ENCODE assay signal across 8 cellular contexts in genomic region chr20:45343867-45344721, GRCh38. TPM values are rescaled to one million over a fixed set of nuclear protein-coding genes. Genes with fewer than 3 reads are reported as not detected.
A peak's percentile ranks its signal among the peaks of the same experiment; 100 is the strongest.
DNase-seq lines count a peak whose midpoint lies in the region; ATAC-seq and TF ChIP-seq lines count a peak whose summit lies in the region.

No MANE protein-coding gene starts in this region.

- H3K27ac ChIP-seq in HUES6 (ENCODE audit: low read depth, low read length) (peak overlapping the region; percentile 22; the same call in 1 of the 2 replicates), thoracic aorta (peak overlapping the region; percentile 93 to 96)
- no peak overlapping the region for H3K27ac ChIP-seq in CD8-positive, alpha-beta T cell (ENCODE audit: low read depth, low read length)

- H3K27ac Mint-ChIP-seq in CD8-positive, alpha-beta T cell: no peak overlapping the region

- H3K9me3 Mint-ChIP-seq in CD8-positive, alpha-beta T cell: no peaks in the 10 kb centered on the region

- CTCF ChIA-PET in CD8-positive, alpha-beta T cell (lab: Charles Lee): interaction anchor here (0.6 to 1.8 kb wide), 6 partner anchors 8 to 427 kb away, joined by 3 to 4 read pairs (median 4); no protein-coding TSS in a partner anchor

- no peaks in the 10 kb centered on the region for H3K36me3 Mint-ChIP-seq in CD8-positive, alpha-beta T cell

- H3K27me3 Mint-ChIP-seq in CD8-positive, alpha-beta T cell (ENCODE audit: low read depth): peaks cover 20% of the 10 kb centered on the region

- H3K4me1 Mint-ChIP-seq in CD8-positive, alpha-beta T cell (ENCODE audit: low read depth): peaks cover 2% of the 10 kb centered on the region

- intact Hi-C loops in CD8-positive, alpha-beta T cell (cut with DNase I, micrococcal nuclease): no loop called here

- POLR2A ChIA-PET in CD8-positive, alpha-beta T cell (lab: Charles Lee): interaction anchor here (0.5 to 0.7 kb wide), 2 partner anchors 9 to 410 kb away, joined by 3 read pairs; no protein-coding TSS in a partner anchor

- no peak overlapping the region for H3K4me3 Mint-ChIP-seq in CD8-positive, alpha-beta T cell

- ATAC-seq in thoracic aorta (ENCODE audit: insufficient number of reproducible peaks, low FRiP score, low read depth): peak; percentile 71
- no peak for ATAC-seq in CD8-positive, alpha-beta T cell
- ATAC-seq in GM19467 (IDR thresholded peaks at IDR 0.05; ENCODE audit: unreplicated experiment): no peak

- DNase-seq in AG20443 (ENCODE audit: low spot score): peak; percentile 83
- DNase-seq in anterior cingulate cortex (lab: John Stamatoyannopoulos, UW): peak in 43 of 58 donors; percentile 8 to 88 (median 44)
- peak; percentile 89 for DNase-seq in kidney glomerular epithelial cell (lab: John Stamatoyannopoulos, UW)
- peak; percentile 48 for DNase-seq in thoracic aorta (ENCODE audit: low spot score)
- no peak for DNase-seq in NCI-H1694 (lab: John Stamatoyannopoulos, UW)
- DNase-seq in CD8-positive, alpha-beta T cell: no peak

- H3K27me3 ChIP-seq in HUES6 (ENCODE audit: control insufficient read depth, insufficient read depth, low read length): no peaks in the 10 kb centered on the region
- H3K27me3 ChIP-seq in thoracic aorta (replicated peaks; ENCODE audit: insufficient read depth): no peaks in the 10 kb centered on the region
- H3K27me3 ChIP-seq in CD8-positive, alpha-beta T cell (ENCODE audit: insufficient read depth, low read length): no peaks in the 10 kb centered on the region

- H3K9ac ChIP-seq in HUES6 (ENCODE audit: low read length): peak overlapping the region; percentile 62

- H3K9me3 ChIP-seq in HUES6 (ENCODE audit: control insufficient read depth, insufficient read depth, low read depth, low read length): no peaks in the 10 kb centered on the region
- H3K9me3 ChIP-seq in thoracic aorta: no peaks in the 10 kb centered on the region
- H3K9me3 ChIP-seq in CD8-positive, alpha-beta T cell (ENCODE audit: low read length): no peaks in the 10 kb centered on the region

- TF ChIP-seq CTCF in thoracic aorta (IDR thresholded peaks at IDR 0.05): no peak
- no peak for TF ChIP-seq CTCF in CD8-positive, alpha-beta T cell (IDR thresholded peaks at IDR 0.05)

- H3K4me3 ChIP-seq in HUES6 (ENCODE audit: low read depth, low read length): peak overlapping the region; percentile 50
- H3K4me3 ChIP-seq in thoracic aorta: peak overlapping the region; percentile 85
- H3K4me3 ChIP-seq in CD8-positive, alpha-beta T cell (ENCODE audit: low read depth, low read length): no peak overlapping the region

- H3K36me3 ChIP-seq in HUES6 (ENCODE audit: control insufficient read depth, insufficient read depth, low read length): 0 out of 2 replicates have a peak, but pooled peaks cover 6% of the 10 kb centered on the region
- no peaks in the 10 kb centered on the region for H3K36me3 ChIP-seq in thoracic aorta
- no peaks in the 10 kb centered on the region for H3K36me3 ChIP-seq in CD8-positive, alpha-beta T cell (ENCODE audit: insufficient read depth, low read length)

- H3K4me1 ChIP-seq in HUES6 (ENCODE audit: control insufficient read depth, insufficient read depth, low read length) (peaks cover 82% of the 10 kb centered on the region), thoracic aorta (ENCODE audit: control insufficient read depth in 1 of 2, low read depth in 2 of 2) (peaks cover 49 to 89% of the 10 kb centered on the region in 2 donors)
- peaks cover 7% of the 10 kb centered on the region for H3K4me1 ChIP-seq in CD8-positive, alpha-beta T cell (ENCODE audit: insufficient read depth, low read length)

RNA-seq across cellular contexts. Expression of gene SDC4, which starts 4.1 kb away (rescaled TPM):
- 100 to 1,000 TPM in 1 of 2 donors, 10 to 100 TPM in 1; 93.5 to 108 TPM for total RNA-seq in thoracic aorta
- total RNA-seq in CD8-positive, alpha-beta T cell: 1 to 10 TPM; 1.1 TPM

RNA-seq across cellular contexts. Expression of gene SYS1, which starts 18.9 kb away (rescaled TPM):
- 10 to 100 TPM; 24.6 to 40.8 TPM for total RNA-seq in thoracic aorta
- 100 to 1,000 TPM; 111 to 116 TPM for total RNA-seq in CD8-positive, alpha-beta T cell

RNA-seq across cellular contexts. Expression of gene TP53TG5, which starts 34.0 kb away (rescaled TPM):
- not detected for total RNA-seq in thoracic aorta
- under 1 TPM in 1 of 2 experiments, not detected in 1; 0.31 TPM for total RNA-seq in CD8-positive, alpha-beta T cell

RNA-seq across cellular contexts. Expression of gene MATN4, which starts 36.0 kb away (rescaled TPM):
- under 1 TPM in 1 of 2 donors, not detected in 1; 0.27 TPM for total RNA-seq in thoracic aorta
- not detected for total RNA-seq in CD8-positive, alpha-beta T cell

RNA-seq across cellular contexts. Expression of gene RBPJL, which starts 37.5 kb away (rescaled TPM):
- not detected for total RNA-seq in thoracic aorta
- not detected for total RNA-seq in CD8-positive, alpha-beta T cell

Comparison
In these comparisons a context has a peak if more than half of its experiments do, and no peak if none do; other contexts are left out.
1. DNase-seq: peak in AG20443 (single experiment), anterior cingulate cortex (43 of 58), kidney glomerular epithelial cell (single experiment) and thoracic aorta (single experiment); none in NCI-H1694 (single experiment) and CD8-positive, alpha-beta T cell (0 of 7).
2. RNA of gene SDC4, which starts 4.1 kb away (total RNA-seq): 93.5 to 108 TPM in thoracic aorta; 1.1 TPM in CD8-positive, alpha-beta T cell; every median in the first group is over 10 times any median in the second.